Comparison of ENCODE assay signal across 14 cellular contexts in the genomic region with DNA sequence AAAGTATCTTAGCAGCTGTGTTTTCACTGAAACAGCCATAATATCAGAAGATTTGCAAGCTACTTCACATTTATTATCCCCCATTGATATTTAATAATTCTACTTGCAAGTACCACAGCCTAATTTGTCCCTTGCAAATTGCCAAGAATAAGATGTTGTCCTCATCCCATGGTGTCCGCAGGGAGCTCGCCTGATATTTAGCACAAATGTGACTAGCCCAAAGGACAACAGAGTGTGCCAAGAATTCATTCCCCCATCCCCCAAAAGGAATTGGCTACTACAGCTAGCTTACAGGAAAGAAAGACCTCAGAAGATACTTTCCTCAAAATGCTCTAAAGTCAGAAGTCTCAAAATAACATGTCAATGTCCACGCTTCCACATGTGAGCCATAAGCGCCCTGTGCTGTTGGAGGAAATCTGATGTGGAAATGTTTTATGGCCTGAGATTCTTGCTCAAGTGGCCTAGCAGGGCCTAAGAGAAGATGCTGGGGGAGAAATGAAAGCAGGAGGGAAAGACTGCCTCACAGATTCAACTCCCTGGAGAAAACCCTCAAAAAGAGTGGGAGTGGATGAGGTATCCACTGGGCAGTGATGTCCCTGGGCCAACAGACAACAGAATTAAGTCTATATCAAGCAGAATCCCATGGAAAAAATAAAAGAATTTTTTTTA.
DNase-seq lines count a peak whose midpoint lies in the region; ATAC-seq and TF ChIP-seq lines count a peak whose summit lies in the region.
"Had no signal": no experiment of that assay in that cellular context is flagged by ENCODE, and none has a peak within 500 bp of the region (broad histone marks: within the 10 kb centered on the region; RNA-seq: fewer than 3 reads in every experiment).

No MANE protein-coding gene starts in this region.

- H3K4me3 ChIP-seq in CD4-positive, CD25-positive, alpha-beta regulatory T cell (ENCODE audit: low read depth, low read length): no peak overlapping the region
- H3K4me3 ChIP-seq in aorta (ENCODE audit: low read length in 2 of 2): no peak overlapping the region
- H3K4me3 ChIP-seq: gastroesophageal sphincter had no signal

- peak overlapping the region; percentile 4 to 92 (median 60) for H3K27ac Mint-ChIP-seq in CD4-positive, CD25-positive, alpha-beta regulatory T cell
- H3K27ac Mint-ChIP-seq in activated B cell treated with CpG ODN at 0.5 μM for 24 hours (peak overlapping the region; percentile 82), memory B cell (peak overlapping the region; percentile 94)

- peak overlapping the region; percentile 67 for H3K27ac ChIP-seq in CD4-positive, CD25-positive, alpha-beta regulatory T cell (ENCODE audit: insufficient read depth, low read length, poor library complexity, severe bottlenecking)
- no peak overlapping the region for H3K27ac ChIP-seq in aorta (ENCODE audit: low read depth in 1 of 2, low read length in 2 of 2)

- no peaks in the 10 kb centered on the region for H3K9me3 ChIP-seq in CD4-positive, CD25-positive, alpha-beta regulatory T cell (ENCODE audit: control insufficient read depth in 2 of 2, low read length in 2 of 2)
- H3K9me3 ChIP-seq in aorta (ENCODE audit: control insufficient read depth, low read length): no peaks in the 10 kb centered on the region
- H3K9me3 ChIP-seq: gastroesophageal sphincter had no signal

- H3K4me3 Mint-ChIP-seq in CD4-positive, CD25-positive, alpha-beta regulatory T cell: peak overlapping the region; percentile 8 to 62 (median 48)
- peak overlapping the region; percentile 50 for H3K4me3 Mint-ChIP-seq in activated B cell treated with CpG ODN at 0.5 μM for 24 hours
- H3K4me3 Mint-ChIP-seq in memory B cell: no peak overlapping the region

- POLR2A ChIA-PET in activated B cell treated with CpG ODN at 0.5 μM for 24 hours (lab: Charles Lee): interaction anchor here (0.6 to 1.6 kb wide), 9 partner anchors 10 to 94 kb away, joined by 3 to 6 read pairs (median 4); no protein-coding TSS in a partner anchor

- H3K4me1 Mint-ChIP-seq in CD4-positive, CD25-positive, alpha-beta regulatory T cell: peaks cover 18 to 76% (median 43%) of the 10 kb centered on the region in 4 donors
- H3K4me1 Mint-ChIP-seq in activated B cell treated with CpG ODN at 0.5 μM for 24 hours: peaks cover 61% of the 10 kb centered on the region
- peaks cover 35% of the 10 kb centered on the region for H3K4me1 Mint-ChIP-seq in memory B cell

- H3K4me1 ChIP-seq in CD4-positive, CD25-positive, alpha-beta regulatory T cell (ENCODE audit: control insufficient read depth, insufficient read depth, low read length, poor library complexity, severe bottlenecking): peaks cover 69% of the 10 kb centered on the region
- H3K4me1 ChIP-seq in aorta (ENCODE audit: control insufficient read depth in 1 of 2, insufficient read depth in 2 of 2, low read length in 2 of 2): no peaks in the 10 kb centered on the region

- no peak for TF ChIP-seq CTCF in activated B cell treated with CpG ODN at 0.5 μM for 24 hours (IDR thresholded peaks at IDR 0.05)

- intact Hi-C loops in activated B cell treated with CpG ODN at 0.5 μM for 24 hours (cut with micrococcal nuclease): no loop called here
- intact Hi-C loops in aorta (cut with DNase I): no loop called here

- CTCF ChIA-PET in activated B cell treated with CpG ODN at 0.5 μM for 24 hours (lab: Charles Lee): interaction anchor here (0.7 kb wide), 1 partner anchor 36 kb away, joined by 3 read pairs; no protein-coding TSS in a partner anchor

- H3K36me3 Mint-ChIP-seq in CD4-positive, CD25-positive, alpha-beta regulatory T cell: no peaks in the 10 kb centered on the region
- peaks cover 2% of the 10 kb centered on the region for H3K36me3 Mint-ChIP-seq in activated B cell treated with CpG ODN at 0.5 μM for 24 hours (ENCODE audit: low read depth)
- no peaks in the 10 kb centered on the region for H3K36me3 Mint-ChIP-seq in memory B cell

- no peaks in the 10 kb centered on the region for H3K36me3 ChIP-seq in CD4-positive, CD25-positive, alpha-beta regulatory T cell (ENCODE audit: control insufficient read depth, insufficient read depth, low read length)
- H3K36me3 ChIP-seq in aorta (ENCODE audit: control insufficient read depth in 1 of 2, insufficient read depth in 2 of 2, low read length in 1 of 2): no peaks in the 10 kb centered on the region
- H3K36me3 ChIP-seq: gastroesophageal sphincter had no signal

- no peak for ATAC-seq in CD4-positive, CD25-positive, alpha-beta regulatory T cell (ENCODE audit: low read depth in 2 of 2)
- ATAC-seq in activated B cell treated with CpG ODN at 0.5 μM for 24 hours (ENCODE audit: low read depth): no peak
- no peak for ATAC-seq in memory B cell (ENCODE audit: low read depth)
- no peak for ATAC-seq in aorta (ENCODE audit: low FRiP score)
- ATAC-seq in GM19463 (IDR thresholded peaks at IDR 0.05; ENCODE audit: unreplicated experiment): no peak
- ATAC-seq: gastroesophageal sphincter, HCT116, PC-3 had no signal

- 89 to 92% methylated on average over 4 of the region's 4 CpGs for WGBS in aorta, 2 donors

- DNase-seq in CD4-positive, CD25-positive, alpha-beta regulatory T cell: no peak
- DNase-seq in GM03348 (ENCODE audit: low spot score) (peak; percentile 11), activated B cell treated with CpG ODN at 0.5 μM for 24 hours (no peak), memory B cell (ENCODE audit: low spot score in 2 of 2) (no peak), aorta (no peak), DMS53 treated with DMSO at 0.1 percent for 48 hours (lab: John Stamatoyannopoulos, UW; ENCODE audit: unreplicated experiment) (no peak)
- DNase-seq: activated CD8-positive, alpha-beta memory T cell treated with anti-CD3 and anti-CD28 coated beads for 24 hours; amygdala; kidney; NCI-H1048; PC-3 had no signal

- H3K27me3 ChIP-seq in CD4-positive, CD25-positive, alpha-beta regulatory T cell (ENCODE audit: control insufficient read depth, insufficient read depth, low read length): no peaks in the 10 kb centered on the region
- H3K27me3 ChIP-seq in aorta (ENCODE audit: control insufficient read depth in 1 of 2, insufficient read depth in 2 of 2, low read length in 1 of 2): no peaks in the 10 kb centered on the region
- H3K27me3 ChIP-seq: gastroesophageal sphincter had no signal

- H3K27me3 Mint-ChIP-seq in CD4-positive, CD25-positive, alpha-beta regulatory T cell: no peaks in the 10 kb centered on the region
- no peaks in the 10 kb centered on the region for H3K27me3 Mint-ChIP-seq in activated B cell treated with CpG ODN at 0.5 μM for 24 hours
- H3K27me3 Mint-ChIP-seq in memory B cell: no peaks in the 10 kb centered on the region

- H3K9me3 Mint-ChIP-seq in CD4-positive, CD25-positive, alpha-beta regulatory T cell: peaks cover 0 to 1% (median 0%) of the 10 kb centered on the region in 7 donors
- no peaks in the 10 kb centered on the region for H3K9me3 Mint-ChIP-seq in activated B cell treated with CpG ODN at 0.5 μM for 24 hours
- H3K9me3 Mint-ChIP-seq in memory B cell: no peaks in the 10 kb centered on the region
